In the genomic region with DNA sequence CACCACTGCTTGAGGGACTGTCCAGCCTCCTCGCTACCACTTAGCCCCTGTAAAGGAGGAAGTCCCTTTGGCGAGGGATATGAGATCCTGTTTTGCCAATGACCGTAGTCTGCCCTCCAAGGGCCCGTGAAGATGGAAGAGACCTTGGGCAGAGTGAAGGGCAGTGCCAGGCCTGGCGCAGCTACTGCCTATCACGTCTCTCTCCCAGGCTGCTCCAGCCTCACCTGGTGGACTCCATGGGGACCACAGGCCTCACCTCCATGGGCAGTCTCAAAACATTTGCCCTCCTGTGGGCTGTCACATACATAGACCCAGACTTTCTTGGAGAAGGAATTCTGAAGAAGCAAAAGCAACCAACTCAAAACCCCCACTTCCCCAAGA, we compare ENCODE assay signal across 8 cellular contexts. TPM values are rescaled to one million over a fixed set of nuclear protein-coding genes. Genes with fewer than 3 reads are reported as not detected.
DNase-seq lines count a peak whose midpoint lies in the region; ATAC-seq and TF ChIP-seq lines count a peak whose summit lies in the region.
"Not testable (repeated sequence)": the region's sequence is repeated elsewhere in the genome, so short reads cannot be mapped to it uniquely, and the experiment has no call there.

No MANE protein-coding gene starts in this region.

- H3K4me1 ChIP-seq in Caco-2; fibroblast of lung (ENCODE audit: control insufficient read depth, extremely low read depth, insufficient read depth, low read length): not testable (repeated sequence)
- peaks cover 11% of the 10 kb centered on the region for H3K4me1 ChIP-seq in OCI-LY3 (ENCODE audit: low read length)

- H3K4me3 Mint-ChIP-seq in Caco-2 (ENCODE audit: unreplicated experiment): peak overlapping the region; percentile 72
- peak overlapping the region; percentile 82 for H3K4me3 Mint-ChIP-seq in activated naive CD4-positive, alpha-beta T cell treated with anti-CD3 and anti-CD28 coated beads, Interleukin-2, amount 50 U/mL, for 24 hours
- H3K4me3 Mint-ChIP-seq in naive thymus-derived CD8-positive, alpha-beta T cell: peak overlapping the region; percentile 66 to 87 (median 75)
- peak overlapping the region; percentile 64 for H3K4me3 Mint-ChIP-seq in stimulated activated naive CD8-positive, alpha-beta T cell treated with anti-CD3 and anti-CD28 coated beads, Interleukin-15, Interleukin-2, amounts not matched to agents 100 ng/mL and 50 ng/mL, for 24 hours

- H3K4me3 ChIP-seq in Caco-2 (ENCODE audit: low read depth, low read length): not testable (repeated sequence)
- H3K4me3 ChIP-seq in OCI-LY3 (ENCODE audit: low read length): peak overlapping the region; percentile 90
- H3K4me3 ChIP-seq in fibroblast of lung (replicated peaks in 1 of 4; ENCODE audit: control extremely low read depth in 1 of 4, insufficient read depth in 1 of 4, low read depth in 3 of 4, low read length in 4 of 4): peak overlapping the region in 1 of 4 experiments; percentile 14

- BruUV-seq in Caco-2 (replicated peaks; lab: Mats Ljungman, UMichigan): not testable (repeated sequence)

- TF ChIP-seq CTCF in Caco-2 (IDR thresholded peaks at IDR 0.05; ENCODE audit: insufficient read depth in 1 of 2, low read depth in 1 of 2, low read length in 1 of 2, severe bottlenecking in 1 of 2, unreplicated experiment in 1 of 2); OCI-LY3 (IDR thresholded peaks at IDR 0.05; ENCODE audit: low read depth, low read length); fibroblast of lung (conservative IDR thresholded peaks at IDR 0.05 in 1 of 2, IDR thresholded peaks at IDR 0.05 in 1 of 2; ENCODE audit: low read depth in 1 of 2, low read length in 2 of 2): not testable (repeated sequence)

- not testable (repeated sequence) for H3K36me3 ChIP-seq in Caco-2 (ENCODE audit: control insufficient read depth, insufficient read depth, low read length); OCI-LY3 (replicated peaks; ENCODE audit: low read depth, low read length); fibroblast of lung (ENCODE audit: control insufficient read depth, insufficient read depth, low read length)

- intact Hi-C loops in Caco-2 (cut with micrococcal nuclease; ENCODE audit: unreplicated experiment): not testable (repeated sequence)

- H2AFZ ChIP-seq in OCI-LY3 (ENCODE audit: low read depth, low read length): peak overlapping the region; percentile 39; the same call in 1 of the 2 replicates
- H2AFZ ChIP-seq in fibroblast of lung (ENCODE audit: low read length): not testable (repeated sequence)

- H3K4me2 ChIP-seq in OCI-LY3 (ENCODE audit: low read length) (peak overlapping the region; percentile 99), fibroblast of lung (ENCODE audit: extremely low read depth, insufficient read depth, low read length) (peak overlapping the region; percentile 51)

- CTCF ChIA-PET in Caco-2 (lab: Charles Lee): not testable (repeated sequence)

- H3K27me3 Mint-ChIP-seq in Caco-2 (ENCODE audit: insufficient read depth, unreplicated experiment); activated naive CD4-positive, alpha-beta T cell treated with anti-CD3 and anti-CD28 coated beads, Interleukin-2, amount 50 U/mL, for 24 hours; naive thymus-derived CD8-positive, alpha-beta T cell; stimulated activated naive CD8-positive, alpha-beta T cell treated with anti-CD3 and anti-CD28 coated beads, Interleukin-15, Interleukin-2, amounts not matched to agents 100 ng/mL and 50 ng/mL, for 24 hours: not testable (repeated sequence)

- H3K9me3 Mint-ChIP-seq in Caco-2 (ENCODE audit: unreplicated experiment); activated naive CD4-positive, alpha-beta T cell treated with anti-CD3 and anti-CD28 coated beads, Interleukin-2, amount 50 U/mL, for 24 hours; naive thymus-derived CD8-positive, alpha-beta T cell; stimulated activated naive CD8-positive, alpha-beta T cell treated with anti-CD3 and anti-CD28 coated beads, Interleukin-15, Interleukin-2, amounts not matched to agents 100 ng/mL and 50 ng/mL, for 24 hours: not testable (repeated sequence)

- H3K27ac ChIP-seq in OCI-LY3 (ENCODE audit: low read length); fibroblast of lung (ENCODE audit: insufficient read depth, low read length): not testable (repeated sequence)

- POLR2A ChIA-PET in Caco-2 (lab: Charles Lee): interaction anchor here (1.0 kb wide), 1 partner anchor 126 kb away, joined by 3 read pairs; a partner anchor contains a TSS
- POLR2A ChIA-PET in naive thymus-derived CD8-positive, alpha-beta T cell (lab: Charles Lee): not testable (repeated sequence)

- not testable (repeated sequence) for H3K27me3 ChIP-seq in Caco-2 (replicated peaks; ENCODE audit: control insufficient read depth, insufficient read depth, low read length); OCI-LY3 (ENCODE audit: low read depth, low read length); fibroblast of lung (ENCODE audit: control insufficient read depth, insufficient read depth, low read length)

- not testable (repeated sequence) for H3K27ac Mint-ChIP-seq in Caco-2 (ENCODE audit: unreplicated experiment); activated naive CD4-positive, alpha-beta T cell treated with anti-CD3 and anti-CD28 coated beads, Interleukin-2, amount 50 U/mL, for 24 hours; stimulated activated naive CD8-positive, alpha-beta T cell treated with anti-CD3 and anti-CD28 coated beads, Interleukin-15, Interleukin-2, amounts not matched to agents 100 ng/mL and 50 ng/mL, for 24 hours
- H3K27ac Mint-ChIP-seq in naive thymus-derived CD8-positive, alpha-beta T cell: peak overlapping the region in 4 of 10 donors; percentile 40 to 91 (median 74)

- H3K4me1 Mint-ChIP-seq in Caco-2 (ENCODE audit: low read depth, unreplicated experiment): not testable (repeated sequence)
- H3K4me1 Mint-ChIP-seq in activated naive CD4-positive, alpha-beta T cell treated with anti-CD3 and anti-CD28 coated beads, Interleukin-2, amount 50 U/mL, for 24 hours: peaks cover 26% of the 10 kb centered on the region
- H3K4me1 Mint-ChIP-seq in naive thymus-derived CD8-positive, alpha-beta T cell: peaks cover 4 to 30% (median 25%) of the 10 kb centered on the region in 4 donors
- H3K4me1 Mint-ChIP-seq in stimulated activated naive CD8-positive, alpha-beta T cell treated with anti-CD3 and anti-CD28 coated beads, Interleukin-15, Interleukin-2, amounts not matched to agents 100 ng/mL and 50 ng/mL, for 24 hours (ENCODE audit: low read depth): peaks cover 28% of the 10 kb centered on the region

- peak; percentile 2 for ATAC-seq in GM21390 (IDR thresholded peaks at IDR 0.05; ENCODE audit: unreplicated experiment)
- peak; percentile 5 for ATAC-seq in HG03095 (IDR thresholded peaks at IDR 0.05; ENCODE audit: unreplicated experiment)
- ATAC-seq in naive thymus-derived CD8-positive, alpha-beta T cell: peak; percentile 17 to 20

- not testable (repeated sequence) for H3K79me2 ChIP-seq in OCI-LY3 (ENCODE audit: low read length); fibroblast of lung (ENCODE audit: control insufficient read depth, insufficient read depth, low read length)

- not testable (repeated sequence) for H3K36me3 Mint-ChIP-seq in Caco-2 (ENCODE audit: insufficient read depth, unreplicated experiment); activated naive CD4-positive, alpha-beta T cell treated with anti-CD3 and anti-CD28 coated beads, Interleukin-2, amount 50 U/mL, for 24 hours; naive thymus-derived CD8-positive, alpha-beta T cell; stimulated activated naive CD8-positive, alpha-beta T cell treated with anti-CD3 and anti-CD28 coated beads, Interleukin-15, Interleukin-2, amounts not matched to agents 100 ng/mL and 50 ng/mL, for 24 hours (ENCODE audit: low read depth)

- not testable (repeated sequence) for H3K9me3 ChIP-seq in Caco-2; OCI-LY3 (ENCODE audit: insufficient read depth, low read length); fibroblast of lung (ENCODE audit: control insufficient read depth, insufficient read depth, low read depth, low read length)

- DNase-seq in Caco-2; fibroblast of lung (ENCODE audit: low read depth in 2 of 2); naive thymus-derived CD8-positive, alpha-beta T cell: not testable (repeated sequence)

- peak overlapping the region; percentile 81; the same call in 1 of the 2 replicates for H3K9ac ChIP-seq in OCI-LY3 (ENCODE audit: low read length)
- H3K9ac ChIP-seq in fibroblast of lung (ENCODE audit: insufficient read depth, low read length): not testable (repeated sequence)

- not testable (repeated sequence) for H4K20me1 ChIP-seq in OCI-LY3 (ENCODE audit: insufficient read depth, low read length); fibroblast of lung (ENCODE audit: control insufficient read depth, extremely low read depth, insufficient read depth, low read length)

RNA-seq across cellular contexts. Expression of a gene that starts 0.5 kb away (rescaled TPM):
- 7.2 and 7.8 TPM in 2 replicates for total RNA-seq in Caco-2 (2022)
- 16.7 and 22.6 TPM in 2 replicates for total RNA-seq in fibroblast of lung
- polyA plus RNA-seq in fibroblast of lung: 12.7 and 12.8 TPM in 2 replicates
- 27.8 and 33.6 TPM in 2 replicates for polyA plus RNA-seq in fibroblast of lung (2012)
- polyA minus RNA-seq in fibroblast of lung (ENCODE audit: low replicate concordance): 22.4 and 58.6 TPM in 2 replicates
- 10 to 100 TPM; 15.1 to 17.3 TPM for total RNA-seq in naive thymus-derived CD8-positive, alpha-beta T cell
- 10 to 100 TPM; 10.9 to 24.0 (median 21.2) TPM for polyA plus RNA-seq in naive thymus-derived CD8-positive, alpha-beta T cell

RNA-seq across cellular contexts. Expression of a gene that starts 34.6 kb away (rescaled TPM):
- 8.0 and 8.6 TPM in 2 replicates for total RNA-seq in Caco-2 (2022)
- total RNA-seq in fibroblast of lung: 51.9 and 54.7 TPM in 2 replicates
- 28.9 and 30.5 TPM in 2 replicates for polyA plus RNA-seq in fibroblast of lung
- polyA plus RNA-seq in fibroblast of lung (2012): 50.4 and 52.7 TPM in 2 replicates
- 9.7 and 24.7 TPM in 2 replicates for polyA minus RNA-seq in fibroblast of lung (ENCODE audit: low replicate concordance)
- total RNA-seq in naive thymus-derived CD8-positive, alpha-beta T cell: 10 to 100 TPM; 15.2 to 16.9 TPM
- 10 to 100 TPM; 28.8 to 37.6 (median 34.9) TPM for polyA plus RNA-seq in naive thymus-derived CD8-positive, alpha-beta T cell
